In the genomic region with DNA sequence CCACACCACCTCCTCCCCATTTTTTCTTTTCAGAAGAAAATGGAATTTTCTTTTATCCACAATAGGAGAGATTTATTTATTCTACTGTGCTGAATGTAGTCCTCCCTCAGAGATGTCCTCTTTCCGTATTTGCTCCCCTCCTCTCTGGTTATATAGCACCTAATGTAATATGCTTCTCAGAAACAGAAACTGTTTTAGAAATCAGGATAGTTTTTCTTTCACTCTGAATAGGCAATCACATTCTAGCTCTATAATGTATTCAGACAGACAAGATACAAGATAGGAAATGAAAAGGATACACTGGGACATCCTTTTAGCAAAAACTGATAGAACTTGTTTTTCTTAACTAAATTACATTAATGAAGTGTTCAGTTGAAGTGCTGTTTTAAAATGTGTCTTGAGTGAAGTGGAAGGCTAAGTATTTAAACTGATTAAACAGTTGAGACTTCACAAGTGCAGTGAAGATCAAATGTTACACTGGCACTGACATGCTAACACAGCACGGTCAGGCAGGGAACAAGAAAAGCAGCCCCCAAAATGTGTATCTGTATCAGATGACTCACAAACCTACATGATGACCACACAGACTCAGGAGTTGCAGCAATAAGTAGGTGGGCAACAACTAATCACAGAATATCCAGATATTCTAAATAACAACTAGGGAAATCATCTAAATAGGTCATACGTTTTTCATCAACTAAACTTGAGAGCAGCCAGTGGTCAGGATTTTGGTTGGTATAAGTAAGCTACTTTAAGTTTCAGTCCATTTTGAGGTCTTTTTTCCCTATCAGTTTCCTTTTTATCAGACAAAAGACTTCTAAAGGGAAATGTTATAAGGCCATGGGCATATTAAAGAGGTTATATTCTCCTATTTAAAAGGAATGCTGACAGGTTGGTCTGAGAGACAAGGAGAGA, we compare ENCODE assay signal across 11 cellular contexts.
A peak's percentile ranks its signal among the peaks of the same experiment; 100 is the strongest.
DNase-seq lines count a peak whose midpoint lies in the region; ATAC-seq, FAIRE-seq and TF ChIP-seq lines count a peak whose summit lies in the region.
"Had no signal": no experiment of that assay in that cellular context is flagged by ENCODE, and none has a peak within 500 bp of the region (broad histone marks: within the 10 kb centered on the region; RNA-seq: fewer than 3 reads in every experiment).

No MANE protein-coding gene starts in this region.

- ATAC-seq in GM21786 (IDR thresholded peaks at IDR 0.05; ENCODE audit: unreplicated experiment) (peak; percentile 72), HG03558 (IDR thresholded peaks at IDR 0.05; ENCODE audit: extremely low read depth, unreplicated experiment) (peak; percentile 75), HepG2 (no peak)

- TF ChIP-seq RAD21 in HepG2 (CRISPR knock-in tag; IDR thresholded peaks at IDR 0.05) = no peak

- peaks cover 73% of the 10 kb centered on the region for H3K4me1 Mint-ChIP-seq in activated naive CD4-positive, alpha-beta T cell treated with anti-CD3 and anti-CD28 coated beads, Interleukin-2, amount 50 U/mL, for 24 hours

- POLR2A ChIA-PET in HepG2 (lab: Yijun Ruan, JAX) = no interaction called here

- no peak overlapping the region for H2AFZ ChIP-seq in HepG2 (ENCODE audit: low read length)

- no TSS peak for BruUV-seq in HepG2 (replicated peaks; lab: Mats Ljungman, UMichigan)

- peak overlapping the region; percentile 78 for H3K4me3 Mint-ChIP-seq in activated naive CD4-positive, alpha-beta T cell treated with anti-CD3 and anti-CD28 coated beads, Interleukin-2, amount 50 U/mL, for 24 hours

- TF ChIP-seq EP300 in HepG2 (IDR thresholded peaks at IDR 0.05; ENCODE audit: low read depth in 2 of 2, low read length in 2 of 2) (no peak), HepG2 (CRISPR knock-in tag; IDR thresholded peaks at IDR 0.05; ENCODE audit: borderline replicate concordance) (no peak)

- CTCF ChIA-PET in HepG2 (lab: Yijun Ruan, JAX; ENCODE audit: low intra/inter-chr PET ratio, low total read pairs) = no interaction called here

- peaks cover 28% of the 10 kb centered on the region for H3K36me3 Mint-ChIP-seq in activated naive CD4-positive, alpha-beta T cell treated with anti-CD3 and anti-CD28 coated beads, Interleukin-2, amount 50 U/mL, for 24 hours

- no peak for TF ChIP-seq POLR2A in HepG2 (IDR thresholded peaks at IDR 0.05; ENCODE audit: insufficient read depth in 1 of 2, low read depth in 2 of 2, low read length in 2 of 2)

- peak overlapping the region; percentile 97 for H3K27ac Mint-ChIP-seq in activated naive CD4-positive, alpha-beta T cell treated with anti-CD3 and anti-CD28 coated beads, Interleukin-2, amount 50 U/mL, for 24 hours

- no peaks in the 10 kb centered on the region for H3K9me3 Mint-ChIP-seq in activated naive CD4-positive, alpha-beta T cell treated with anti-CD3 and anti-CD28 coated beads, Interleukin-2, amount 50 U/mL, for 24 hours

- H3K4me2 ChIP-seq in HepG2 (ENCODE audit: low read depth, low read length) = no peak overlapping the region

- no peak overlapping the region for H3K4me3 ChIP-seq in HepG2 (replicated peaks in 1 of 3; ENCODE audit: insufficient read depth in 1 of 3, low read depth in 2 of 3, low read length in 3 of 3)
- H3K4me3 ChIP-seq: esophagus muscularis mucosa had no signal

- H3K27me3 ChIP-seq in HepG2 (ENCODE audit: control insufficient read depth in 1 of 2, insufficient read depth in 2 of 2, low read length in 2 of 2) = no peaks in the 10 kb centered on the region
- H3K27me3 ChIP-seq: esophagus muscularis mucosa had no signal

- peaks cover 8% of the 10 kb centered on the region for H3K4me1 ChIP-seq in HepG2 (ENCODE audit: insufficient read depth, low read length)

- no peaks in the 10 kb centered on the region for H4K20me1 ChIP-seq in HepG2 (ENCODE audit: insufficient read depth, low read length)

- in situ Hi-C loops in HepG2 (cut with HindIII; ENCODE audit: extremely low pct_ligation_motif_present, low pct_unique_long_range_greater_than_20kb) = loop anchor here (25.0 kb wide), 1 partner anchor 750 kb away; no protein-coding TSS in a partner anchor

- no peaks in the 10 kb centered on the region for H3K79me2 ChIP-seq in HepG2 (ENCODE audit: insufficient read depth, low read length)

- no peak for DNase-seq in activated naive CD4-positive, alpha-beta T cell treated with anti-CD3 and anti-CD28 coated beads, Interleukin-2, amount 50 U/mL, for 16 hours
- DNase-seq in HepG2 (ENCODE audit: low spot score) (no peak), DMS79 treated with DMSO at 0.1 percent for 48 hours (lab: John Stamatoyannopoulos, UW) (no peak), NCI-H1417 treated with DMSO at 0.1 percent for 48 hours (lab: John Stamatoyannopoulos, UW) (no peak)
- DNase-seq in activated CD4-positive, CD25-positive, alpha-beta regulatory T cell treated with anti-CD3 and anti-CD28 coated beads, Interleukin-2, amount 50 U/mL, for 72 hours = no peak
- DNase-seq: NCI-H1048; NK-92 treated with Interleukin-12 subunit alpha and Interleukin-12 subunit beta, amount 100 ng/mL, for 24 hours had no signal

- H3K36me3 ChIP-seq in HepG2 (replicated peaks in 1 of 2; ENCODE audit: control insufficient read depth in 1 of 2, insufficient read depth in 2 of 2, low read length in 2 of 2) = no peaks in the 10 kb centered on the region; a peak in 1 of 5 replicates

- no peaks in the 10 kb centered on the region for H3K27me3 Mint-ChIP-seq in activated naive CD4-positive, alpha-beta T cell treated with anti-CD3 and anti-CD28 coated beads, Interleukin-2, amount 50 U/mL, for 24 hours

- intact Hi-C loops in HepG2 (cut with micrococcal nuclease; ENCODE audit: unreplicated experiment) = no loop called here

- WGBS in HepG2 (ENCODE audit: low lambda C conversion rate) = 63% methylated on average over 3 of the region's 3 CpGs

- no peak for FAIRE-seq in HepG2 (lab: Jason Lieb, UNC)

- TF ChIP-seq CTCF in HepG2 (CRISPR knock-in tag; IDR thresholded peaks at IDR 0.05) = no peak

- H3K9ac ChIP-seq in HepG2 (ENCODE audit: insufficient read depth, low read depth, low read length) = no peak overlapping the region

- H3K27ac ChIP-seq in HepG2 (ENCODE audit: extremely low read length, insufficient read depth, low read length) = no peak overlapping the region
- H3K27ac ChIP-seq: esophagus muscularis mucosa had no signal

- no peaks in the 10 kb centered on the region for H3K9me3 ChIP-seq in HepG2 (ENCODE audit: low read length)
- H3K9me3 ChIP-seq: esophagus muscularis mucosa had no signal

TF ChIP-seq in HepG2, 621 proteins besides CTCF, POLR2A, EP300 and RAD21:
- no peak for TF ChIP-seq ZNF180 (CRISPR knock-in tag; IDR thresholded peaks at IDR 0.05; ENCODE audit: borderline replicate concordance, low read depth)
- TF ChIP-seq DBP (CRISPR knock-in tag; IDR thresholded peaks at IDR 0.05; ENCODE audit: not compliant biosample characterization) = no peak
